ENCODE assay signal across 10 cellular contexts in genomic region chr17:20500346-20500745, GRCh38. TPM values are rescaled to one million over a fixed set of nuclear protein-coding genes. Genes with fewer than 3 reads are reported as not detected.
"Had no signal": no experiment of that assay in that cellular context is flagged by ENCODE, and none has a peak within 500 bp of the region (broad histone marks: within the 10 kb centered on the region; RNA-seq: fewer than 3 reads in every experiment).

No MANE protein-coding gene starts in this region.

RNA-seq across cellular contexts. Expression of gene LGALS9B, which starts 33.0 kb away (rescaled TPM):
- total RNA-seq: subcutaneous adipose tissue, suprapubic skin, temporal lobe, testis, thyroid gland, tibial nerve, upper lobe of right lung, ureter, urinary bladder, uterus had no signal
- polyA plus RNA-seq: urinary bladder had no signal
